Comparison of ENCODE assay signal across 13 cellular contexts in genomic region chr19:4199699-4200293, GRCh38. TPM values are rescaled to one million over a fixed set of nuclear protein-coding genes. Genes with fewer than 3 reads are reported as not detected.
DNase-seq lines count a peak whose midpoint lies in the region; ATAC-seq and TF ChIP-seq lines count a peak whose summit lies in the region.
"Had no signal": no experiment of that assay in that cellular context is flagged by ENCODE, and none has a peak within 500 bp of the region (broad histone marks: within the 10 kb centered on the region; RNA-seq: fewer than 3 reads in every experiment).

No MANE protein-coding gene starts in this region.

- H3K27me3 ChIP-seq in HUES6 (ENCODE audit: control insufficient read depth, insufficient read depth, low read length) (peaks cover 63% of the 10 kb centered on the region), Peyer's patch (peaks cover 0 to 13% of the 10 kb centered on the region in 2 donors), stomach (peaks cover 14 to 55% (median 46%) of the 10 kb centered on the region in 3 donors)

- peak; percentile 40 for DNase-seq in ELF-1 (ENCODE audit: low read depth, low spot score)
- peak in 2 of 3 donors; percentile 58 to 60 for DNase-seq in Peyer's patch
- peak in 2 of 3 donors; percentile 59 to 67 for DNase-seq in mucosa of descending colon
- DNase-seq in germinal center (ENCODE audit: low spot score) = no peak
- no peak for DNase-seq in stimulated activated CD4-positive, alpha-beta T cell treated with anti-CD3 and anti-CD28 coated beads, Interleukin-4, amount 100 ng/mL, for 1 hour
- no peak for DNase-seq in stomach
- DNase-seq: activated CD8-positive, alpha-beta T cell treated with anti-CD3 and anti-CD28 coated beads for 36 hours; NCI-H226; retina had no signal

- ATAC-seq in mucosa of descending colon = peak; percentile 70
- ATAC-seq: activated CD8-positive, alpha-beta T cell treated with anti-CD3 and anti-CD28 coated beads for 36 hours had no signal

- no peaks in the 10 kb centered on the region for H3K4me1 ChIP-seq in HUES6 (ENCODE audit: control insufficient read depth, insufficient read depth, low read length)
- peaks cover 0 to 8% (median 0%) of the 10 kb centered on the region in 4 donors for H3K4me1 ChIP-seq in Peyer's patch
- peaks cover 3% of the 10 kb centered on the region for H3K4me1 ChIP-seq in mucosa of descending colon (ENCODE audit: low read depth)
- peaks cover 5 to 17% (median 11%) of the 10 kb centered on the region in 4 donors for H3K4me1 ChIP-seq in stomach

- H3K36me3 ChIP-seq in HUES6 (ENCODE audit: control insufficient read depth, insufficient read depth, low read length) = no peaks in the 10 kb centered on the region
- H3K36me3 ChIP-seq in Peyer's patch = no peaks in the 10 kb centered on the region
- H3K36me3 ChIP-seq in mucosa of descending colon (ENCODE audit: low read depth) = no peaks in the 10 kb centered on the region
- H3K36me3 ChIP-seq in stomach = no peaks in the 10 kb centered on the region

- H3K9me3 ChIP-seq in HUES6 (ENCODE audit: control insufficient read depth, insufficient read depth, low read depth, low read length) = no peaks in the 10 kb centered on the region
- H3K9me3 ChIP-seq in Peyer's patch = no peaks in the 10 kb centered on the region
- no peaks in the 10 kb centered on the region for H3K9me3 ChIP-seq in mucosa of descending colon
- H3K9me3 ChIP-seq in stomach = no peaks in the 10 kb centered on the region

- H3K27ac ChIP-seq in HUES6 (ENCODE audit: low read depth, low read length) = no peak overlapping the region
- no peak overlapping the region for H3K27ac ChIP-seq in Peyer's patch
- H3K27ac ChIP-seq in stomach = no peak overlapping the region

- H3K4me3 ChIP-seq in HUES6 (ENCODE audit: low read depth, low read length) (peak overlapping the region; percentile 34), Peyer's patch (no peak overlapping the region), mucosa of descending colon (no peak overlapping the region), stomach (no peak overlapping the region)
- H3K4me3 ChIP-seq: lung had no signal

- no peak for TF ChIP-seq POLR2A in Peyer's patch (IDR thresholded peaks at IDR 0.05)
- no peak for TF ChIP-seq POLR2A in stomach (IDR thresholded peaks at IDR 0.05)

- WGBS in stomach, 5 donors = 55 to 78% (median 69%) methylated on average over 7 to 33 of the region's 33 CpGs

- H3K9ac ChIP-seq in HUES6 (ENCODE audit: low read length) = no peak overlapping the region

- intact Hi-C loops in mucosa of descending colon (cut with DNase I, micrococcal nuclease) (no loop called here), stomach (cut with DNase I; ENCODE audit: low total_unique reads) (no loop called here)

- TF ChIP-seq CTCF in Peyer's patch (IDR thresholded peaks at IDR 0.05) = peak in 3 of 6 experiments; percentile 42 to 53 (median 49)
- TF ChIP-seq CTCF in mucosa of descending colon (IDR thresholded peaks at IDR 0.05) = no peak
- TF ChIP-seq CTCF in stomach (IDR thresholded peaks at IDR 0.05) = no peak

- no peak for TF ChIP-seq EP300 in stomach (IDR thresholded peaks at IDR 0.05)

RNA-seq across cellular contexts. Expression of gene ANKRD24, which starts 17.3 kb away (rescaled TPM):
- total RNA-seq in Peyer's patch (1 to 10 TPM in 3 of 4 donors, under 1 TPM in 1; 0.83 to 3.9 (median 1.6) TPM), mucosa of descending colon (1 to 10 TPM in 2 of 3 donors, under 1 TPM in 1; 0.95 to 2.7 (median 1.3) TPM), stomach (1 to 10 TPM in 3 of 5 donors, under 1 TPM in 1, not detected in 1; 0.29 to 6.1 (median 3.8) TPM)
- 1 to 10 TPM; 1.6 to 2.3 (median 1.8) TPM for polyA plus RNA-seq in stomach

RNA-seq across cellular contexts. Expression of gene SIRT6, which starts 17.4 kb away (rescaled TPM):
- 100 to 1,000 TPM in 1 of 4 donors, 10 to 100 TPM in 3; 55.3 to 115 (median 84.9) TPM for total RNA-seq in Peyer's patch
- 100 to 1,000 TPM in 2 of 3 donors, 10 to 100 TPM in 1; 60.9 to 138 (median 118) TPM for total RNA-seq in mucosa of descending colon
- total RNA-seq in stomach = 100 to 1,000 TPM in 2 of 5 donors, 10 to 100 TPM in 3; 14.0 to 160 (median 28.0) TPM
- polyA plus RNA-seq in stomach = 10 to 100 TPM; 17.7 to 23.9 (median 19.5) TPM

RNA-seq across cellular contexts. Expression of gene EBI3, which starts 29.5 kb away (rescaled TPM):
- total RNA-seq in Peyer's patch (10 to 100 TPM in 1 of 4 donors, 1 to 10 TPM in 2, not detected in 1; 1.4 to 12.4 (median 1.9) TPM), mucosa of descending colon (1 to 10 TPM; 1.1 to 5.4 (median 3.6) TPM), stomach (under 1 TPM in 1 of 5 donors, not detected in 4; 0.55 TPM)
- 1 to 10 TPM; 2.0 to 2.7 (median 2.7) TPM for polyA plus RNA-seq in stomach

RNA-seq across cellular contexts. Expression of gene CREB3L3, which starts 46.4 kb away (rescaled TPM):
- total RNA-seq in Peyer's patch (100 to 1,000 TPM in 3 of 4 donors, 10 to 100 TPM in 1; 45.4 to 528 (median 270) TPM), mucosa of descending colon (1 to 10 TPM; 2.4 to 5.1 (median 3.4) TPM), stomach (1 to 10 TPM in 2 of 5 donors, not detected in 3; 1.1 to 7.0 TPM)
- under 1 TPM; 0.03 to 0.61 (median 0.12) TPM for polyA plus RNA-seq in stomach
- total RNA-seq: activated CD8-positive, alpha-beta T cell treated with anti-CD3 and anti-CD28 coated beads for 36 hours; H4; lung; natural killer cell treated with Interleukin-12 subunit alpha and Interleukin-12 subunit beta and Interleukin-15 and Interleukin-18, amount 100 ng/mL, for 72 hours had no signal

RNA-seq across cellular contexts. Expression of gene YJU2, which starts 47.1 kb away (rescaled TPM):
- total RNA-seq in Peyer's patch = 10 to 100 TPM in 3 of 4 donors, 1 to 10 TPM in 1; 8.9 to 33.8 (median 24.1) TPM
- total RNA-seq in mucosa of descending colon = 10 to 100 TPM; 16.7 to 22.2 (median 20.0) TPM
- total RNA-seq in stomach = 10 to 100 TPM in 3 of 5 donors, 1 to 10 TPM in 2; 3.5 to 48.4 (median 13.0) TPM
- 10 to 100 TPM; 26.0 to 34.7 (median 30.4) TPM for polyA plus RNA-seq in stomach

Comparison
In these comparisons a context has a peak if more than half of its experiments do, and no peak if none do; other contexts are left out.
1. DNase-seq: peak in ELF-1 (single experiment), Peyer's patch (2 of 3) and mucosa of descending colon (2 of 3); none in germinal center (single experiment), stimulated activated CD4-positive, alpha-beta T cell treated with anti-CD3 and anti-CD28 coated beads, Interleukin-4, amount 100 ng/mL, for 1 hour (single experiment) and stomach (single experiment).